In genomic region chr1:6899141-6899540, GRCh38 we compare ENCODE assay signal across 17 cellular contexts.
DNase-seq lines count a peak whose midpoint lies in the region; ATAC-seq and TF ChIP-seq lines count a peak whose summit lies in the region.
"Had no signal": no experiment of that assay in that cellular context is flagged by ENCODE, and none has a peak within 500 bp of the region (broad histone marks: within the 10 kb centered on the region; RNA-seq: fewer than 3 reads in every experiment).

No MANE protein-coding gene starts in this region.

- CTCF ChIA-PET in HEK293 (lab: Yijun Ruan, JAX): interaction anchor here (0.6 to 2.3 kb wide), 2 partner anchors 9 to 641 kb away, joined by 3 to 9 read pairs; no protein-coding TSS in a partner anchor

- H3K4me3 Mint-ChIP-seq in brain: no peak overlapping the region
- H3K4me3 Mint-ChIP-seq: CD8-positive, alpha-beta memory T cell had no signal

- no peaks in the 10 kb centered on the region for H3K9me3 ChIP-seq in HEK293 (ENCODE audit: control insufficient read depth, insufficient read depth, low read depth, low read length)
- no peaks in the 10 kb centered on the region for H3K9me3 ChIP-seq in esophagus muscularis mucosa
- H3K9me3 ChIP-seq: BE2C, Peyer's patch had no signal

- TF ChIP-seq CTCF in AG10803 (conservative IDR thresholded peaks at IDR 0.05; ENCODE audit: low read length): no peak
- TF ChIP-seq CTCF in HEK293 (tag by site-specific recombination; IDR thresholded peaks at IDR 0.05): no peak
- TF ChIP-seq CTCF in brain (conservative IDR thresholded peaks at IDR 0.05): no peak
- TF ChIP-seq CTCF in foreskin fibroblast (IDR thresholded peaks at IDR 0.05; ENCODE audit: low read depth, low read length): no peak
- no peak for TF ChIP-seq CTCF in esophagus muscularis mucosa (IDR thresholded peaks at IDR 0.05)

- no peak for ATAC-seq in GM19452 (IDR thresholded peaks at IDR 0.05; ENCODE audit: unreplicated experiment)
- ATAC-seq: HepG2 had no signal

- intact Hi-C loops in esophagus muscularis mucosa (cut with DNase I): no loop called here

- DNase-seq in AG10803 (ENCODE audit: low read depth) (peak; percentile 60), foreskin fibroblast (peak; percentile 4 to 38), NCI-H1092 treated with DMSO at 0.1 percent for 48 hours (lab: John Stamatoyannopoulos, UW) (no peak), esophagus muscularis mucosa (ENCODE audit: extremely low spot score) (no peak)
- DNase-seq: ACHN; BE2C; CD8-positive, alpha-beta memory T cell; Kasumi-1; NCI-H1048; NCI-H446; NCI-H748 treated with DMSO at 0.1 percent for 48 hours; Peyer's patch; SHP77 treated with DMSO at 0.1 percent for 48 hours had no signal

- H3K4me1 ChIP-seq in HEK293 (ENCODE audit: control insufficient read depth, insufficient read depth, low read length) (no peaks in the 10 kb centered on the region), esophagus muscularis mucosa (no peaks in the 10 kb centered on the region)
- H3K4me1 ChIP-seq: BE2C, Peyer's patch had no signal

- no peaks in the 10 kb centered on the region for H3K36me3 ChIP-seq in HEK293 (ENCODE audit: control insufficient read depth in 2 of 2, insufficient read depth in 1 of 2, low read length in 2 of 2)
- H3K36me3 ChIP-seq in esophagus muscularis mucosa: no peaks in the 10 kb centered on the region
- H3K36me3 ChIP-seq: BE2C, Peyer's patch had no signal

- H3K27ac Mint-ChIP-seq in brain: peak overlapping the region in 3 of 5 experiments; percentile 49 to 85 (median 63)

- 66% methylated on average over 4 of the region's 4 CpGs for WGBS in esophagus muscularis mucosa

- no peak for TF ChIP-seq POLR2A in esophagus muscularis mucosa (IDR thresholded peaks at IDR 0.05; ENCODE audit: low read depth)

- H3K36me3 Mint-ChIP-seq in brain: no peaks in the 10 kb centered on the region

- no peaks in the 10 kb centered on the region for H3K27me3 Mint-ChIP-seq in brain
- H3K27me3 Mint-ChIP-seq: CD8-positive, alpha-beta memory T cell had no signal

- H3K9me3 Mint-ChIP-seq in brain: no peaks in the 10 kb centered on the region
- H3K9me3 Mint-ChIP-seq: CD8-positive, alpha-beta memory T cell had no signal

- H3K27ac ChIP-seq in HEK293 (ENCODE audit: extremely low read depth, low read depth, low read length) (no peak overlapping the region), esophagus muscularis mucosa (replicated peaks in 1 of 4) (no peak overlapping the region)
- H3K27ac ChIP-seq: Peyer's patch had no signal

- no peaks in the 10 kb centered on the region for H3K27me3 ChIP-seq in esophagus muscularis mucosa
- H3K27me3 ChIP-seq: BE2C, Peyer's patch had no signal

- POLR2A ChIA-PET in HEK293 (lab: Yijun Ruan, JAX): no interaction called here

- TF ChIP-seq EP300 in esophagus muscularis mucosa (IDR thresholded peaks at IDR 0.05): no peak

- no peak overlapping the region for H3K4me3 ChIP-seq in AG10803 (ENCODE audit: low read length)
- H3K4me3 ChIP-seq in HEK293 (ENCODE audit: low read depth, low read length): no peak overlapping the region
- no peak overlapping the region for H3K4me3 ChIP-seq in foreskin fibroblast (ENCODE audit: low read depth in 1 of 2, low read length in 2 of 2)
- no peak overlapping the region for H3K4me3 ChIP-seq in esophagus muscularis mucosa
- H3K4me3 ChIP-seq: Peyer's patch had no signal

- peaks cover 60% of the 10 kb centered on the region for H3K4me1 Mint-ChIP-seq in brain

TF ChIP-seq in HEK293, 187 proteins besides CTCF, POLR2A, EP300 and RAD21:
- no peak for TF ChIP-seq ZNF518A (tag by site-specific recombination; conservative IDR thresholded peaks at IDR 0.05; ENCODE audit: low read depth)
- 0 out of 2 replicates have a peak, but pooled peaks have one; percentile 38 for TF ChIP-seq ZSCAN4 (tag by site-specific recombination; IDR thresholded peaks at IDR 0.05)

Comparison
In these comparisons a context has a peak if more than half of its experiments do, and no peak if none do; other contexts are left out.
1. DNase-seq: peak in AG10803 (single experiment) and foreskin fibroblast (2 of 2); none in NCI-H1092 treated with DMSO at 0.1 percent for 48 hours (single experiment) and esophagus muscularis mucosa (single experiment).